ENCODE assay signal across 11 cellular contexts in genomic region chr18:75915941-75916640, GRCh38.
DNase-seq lines count a peak whose midpoint lies in the region; ATAC-seq, FAIRE-seq and TF ChIP-seq lines count a peak whose summit lies in the region.
"Had no signal": no experiment of that assay in that cellular context is flagged by ENCODE, and none has a peak within 500 bp of the region (broad histone marks: within the 10 kb centered on the region; RNA-seq: fewer than 3 reads in every experiment).

No MANE protein-coding gene starts in this region.

- H3K4me1 ChIP-seq in astrocyte (ENCODE audit: insufficient read depth, low read length) (no peaks in the 10 kb centered on the region), stomach smooth muscle (ENCODE audit: control insufficient read depth, insufficient read depth, low read length) (peaks cover 9% of the 10 kb centered on the region)

- H2AFZ ChIP-seq in astrocyte (ENCODE audit: low read depth, low read length), result peak overlapping the region; percentile 86

- H3K4me2 ChIP-seq in astrocyte (ENCODE audit: low read length), result peak overlapping the region; percentile 85

- H3K27me3 ChIP-seq in astrocyte (ENCODE audit: insufficient read depth, low read length) (no peaks in the 10 kb centered on the region), stomach smooth muscle (ENCODE audit: control insufficient read depth in 1 of 2, insufficient read depth in 2 of 2, low read length in 2 of 2) (no peaks in the 10 kb centered on the region)

- no peaks in the 10 kb centered on the region for H3K9me3 Mint-ChIP-seq in astrocyte (ENCODE audit: unreplicated experiment)
- no peaks in the 10 kb centered on the region for H3K9me3 Mint-ChIP-seq in activated T-helper 2 cell treated with anti-CD3 and anti-CD28 coated beads, Interferon-gamma antibody, Interleukin-2, Interleukin-4, amounts not matched to agents 10 μg/mL and 5 μg/mL and 100 μg/mL, durations not matched to agents 14 hours and 24 hours and 36 hours
- H3K9me3 Mint-ChIP-seq: stimulated activated naive CD8-positive, alpha-beta T cell treated with anti-CD3 and anti-CD28 coated beads, Interleukin-15, Interleukin-2, amounts not matched to agents 100 ng/mL and 50 ng/mL, for 24 hours had no signal

- H3K9me3 ChIP-seq in astrocyte (ENCODE audit: insufficient read depth, low read depth, low read length), result no peaks in the 10 kb centered on the region
- no peaks in the 10 kb centered on the region for H3K9me3 ChIP-seq in stomach smooth muscle (ENCODE audit: control insufficient read depth in 2 of 2, low read length in 2 of 2)

- peak overlapping the region; percentile 54 for H3K4me3 ChIP-seq in astrocyte (ENCODE audit: insufficient read depth, low read depth, low read length)
- peak overlapping the region; percentile 47 to 73 for H3K4me3 ChIP-seq in stomach smooth muscle (ENCODE audit: low read length in 2 of 2)

- H3K27ac Mint-ChIP-seq in astrocyte (ENCODE audit: unreplicated experiment), result no peak overlapping the region
- H3K27ac Mint-ChIP-seq in activated T-helper 2 cell treated with anti-CD3 and anti-CD28 coated beads, Interferon-gamma antibody, Interleukin-2, Interleukin-4, amounts not matched to agents 10 μg/mL and 5 μg/mL and 100 μg/mL, durations not matched to agents 14 hours and 24 hours and 36 hours, result no peak overlapping the region
- H3K27ac Mint-ChIP-seq: immature natural killer cell; stimulated activated naive CD8-positive, alpha-beta T cell treated with anti-CD3 and anti-CD28 coated beads, Interleukin-15, Interleukin-2, amounts not matched to agents 100 ng/mL and 50 ng/mL, for 24 hours had no signal

- peaks cover 38% of the 10 kb centered on the region for H3K27me3 Mint-ChIP-seq in astrocyte (ENCODE audit: low read depth, unreplicated experiment)
- H3K27me3 Mint-ChIP-seq in activated T-helper 2 cell treated with anti-CD3 and anti-CD28 coated beads, Interferon-gamma antibody, Interleukin-2, Interleukin-4, amounts not matched to agents 10 μg/mL and 5 μg/mL and 100 μg/mL, durations not matched to agents 14 hours and 24 hours and 36 hours (ENCODE audit: low read depth), result peaks cover 14% of the 10 kb centered on the region

- no peaks in the 10 kb centered on the region for H3K79me2 ChIP-seq in astrocyte (ENCODE audit: insufficient read depth, low read length)

- no peak for TF ChIP-seq CTCF in astrocyte (IDR thresholded peaks at IDR 0.05; ENCODE audit: insufficient read depth, low read depth, low read length)

- H3K27ac ChIP-seq in astrocyte (ENCODE audit: low read depth, low read length) (no peak overlapping the region), stomach smooth muscle (ENCODE audit: low read length) (no peak overlapping the region)

- no peaks in the 10 kb centered on the region for H3K36me3 ChIP-seq in astrocyte (ENCODE audit: insufficient read depth, low read length)
- H3K36me3 ChIP-seq in stomach smooth muscle (ENCODE audit: control insufficient read depth in 2 of 2, insufficient read depth in 2 of 2, low read length in 2 of 2), result no peaks in the 10 kb centered on the region

- intact Hi-C loops in activated T-helper 2 cell treated with anti-CD3 and anti-CD28 coated beads, Interferon-gamma antibody, Interleukin-2, Interleukin-4, amounts not matched to agents 10 μg/mL and 5 μg/mL and 100 μg/mL, durations not matched to agents 14 hours and 24 hours and 36 hours (cut with micrococcal nuclease), result no loop called here

- DNase-seq in NCI-H1417 (lab: John Stamatoyannopoulos, UW) (peak in 2 of 3 experiments; percentile 69 to 81), NCI-H1417 treated with DMSO at 0.1 percent for 48 hours (lab: John Stamatoyannopoulos, UW) (no peak), astrocyte (ENCODE audit: low read depth) (peak; percentile 33), inferior parietal cortex (ENCODE audit: extremely low spot score) (peak; percentile 34), kidney glomerular epithelial cell (lab: John Stamatoyannopoulos, UW) (no peak)
- DNase-seq in activated T-helper 2 cell treated with anti-CD3 and anti-CD28 coated beads, Interferon-gamma antibody, Interleukin-2, Interleukin-4, amounts not matched to agents 10 μg/mL and 5 μg/mL and 100 μg/mL, durations not matched to agents 14 hours and 24 hours and 36 hours (ENCODE audit: low spot score), result no peak
- DNase-seq: immature natural killer cell had no signal

- ATAC-seq in GM18520 (IDR thresholded peaks at IDR 0.05; ENCODE audit: unreplicated experiment), result no peak

- no peak for FAIRE-seq in astrocyte (lab: Jason Lieb, UNC)
- FAIRE-seq: A204.1 had no signal

- H3K4me3 Mint-ChIP-seq in astrocyte (ENCODE audit: unreplicated experiment), result no peak overlapping the region
- H3K4me3 Mint-ChIP-seq in activated T-helper 2 cell treated with anti-CD3 and anti-CD28 coated beads, Interferon-gamma antibody, Interleukin-2, Interleukin-4, amounts not matched to agents 10 μg/mL and 5 μg/mL and 100 μg/mL, durations not matched to agents 14 hours and 24 hours and 36 hours (ENCODE audit: low read depth), result no peak overlapping the region
- H3K4me3 Mint-ChIP-seq: immature natural killer cell; stimulated activated naive CD8-positive, alpha-beta T cell treated with anti-CD3 and anti-CD28 coated beads, Interleukin-15, Interleukin-2, amounts not matched to agents 100 ng/mL and 50 ng/mL, for 24 hours had no signal

- H3K4me1 Mint-ChIP-seq in astrocyte (ENCODE audit: low read depth, unreplicated experiment), result no peaks in the 10 kb centered on the region
- H3K4me1 Mint-ChIP-seq in activated T-helper 2 cell treated with anti-CD3 and anti-CD28 coated beads, Interferon-gamma antibody, Interleukin-2, Interleukin-4, amounts not matched to agents 10 μg/mL and 5 μg/mL and 100 μg/mL, durations not matched to agents 14 hours and 24 hours and 36 hours (ENCODE audit: low read depth), result no peaks in the 10 kb centered on the region
- H3K4me1 Mint-ChIP-seq: immature natural killer cell had no signal

- H3K9ac ChIP-seq in astrocyte (ENCODE audit: low read length) (peak overlapping the region; percentile 48), stomach smooth muscle (ENCODE audit: low read length in 2 of 2) (no peak overlapping the region)

- H4K20me1 ChIP-seq in astrocyte (ENCODE audit: insufficient read depth, low read length), result no peaks in the 10 kb centered on the region

- H3K36me3 Mint-ChIP-seq in astrocyte (ENCODE audit: low read depth, unreplicated experiment), result no peaks in the 10 kb centered on the region
- no peaks in the 10 kb centered on the region for H3K36me3 Mint-ChIP-seq in activated T-helper 2 cell treated with anti-CD3 and anti-CD28 coated beads, Interferon-gamma antibody, Interleukin-2, Interleukin-4, amounts not matched to agents 10 μg/mL and 5 μg/mL and 100 μg/mL, durations not matched to agents 14 hours and 24 hours and 36 hours (ENCODE audit: low read depth)
- H3K36me3 Mint-ChIP-seq: immature natural killer cell had no signal

Comparison
In these comparisons a context has a peak if more than half of its experiments do, and no peak if none do; other contexts are left out.
1. DNase-seq: peak in NCI-H1417 (2 of 3), astrocyte (single experiment) and inferior parietal cortex (single experiment); none in NCI-H1417 treated with DMSO at 0.1 percent for 48 hours (single experiment), activated T-helper 2 cell treated with anti-CD3 and anti-CD28 coated beads, Interferon-gamma antibody, Interleukin-2, Interleukin-4, amounts not matched to agents 10 μg/mL and 5 μg/mL and 100 μg/mL, durations not matched to agents 14 hours and 24 hours and 36 hours (single experiment) and kidney glomerular epithelial cell (single experiment).